In the genomic region with DNA sequence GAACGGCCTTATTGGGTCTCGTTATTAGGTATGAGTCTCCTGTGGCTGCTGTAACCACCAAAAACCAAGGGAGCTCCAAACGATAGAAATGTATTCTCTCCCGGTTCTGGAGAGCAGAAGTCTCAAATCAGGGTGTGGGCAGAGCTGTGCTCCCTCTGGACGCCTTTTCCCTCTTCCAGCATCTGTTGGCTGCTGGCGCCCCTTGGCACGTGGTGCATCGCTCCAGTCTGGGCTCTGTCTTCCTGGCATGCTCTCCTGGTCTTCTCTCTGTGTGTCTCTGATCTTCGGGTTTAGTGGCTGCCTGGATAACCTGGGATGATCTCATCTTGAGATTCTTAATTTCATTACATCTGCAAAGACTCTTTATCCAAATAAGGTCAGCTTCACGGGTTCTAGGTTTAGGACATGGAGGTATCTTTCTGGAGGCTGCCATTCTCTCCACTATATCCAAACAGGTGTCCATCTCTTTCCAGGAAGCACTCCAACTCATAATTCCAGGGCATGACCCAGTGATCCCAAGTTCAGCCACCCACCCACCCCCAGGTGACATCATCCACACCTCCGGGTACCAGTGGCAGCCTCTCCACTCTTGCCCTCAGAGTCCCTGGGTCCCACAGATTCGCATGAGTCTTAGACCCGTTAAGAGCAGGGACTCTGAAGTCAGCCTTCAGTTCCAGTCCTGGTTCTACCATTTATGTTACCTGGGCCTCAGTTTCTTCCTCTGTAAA, we compare ENCODE assay signal across 20 cellular contexts.
DNase-seq lines count a peak whose midpoint lies in the region; ATAC-seq, FAIRE-seq and TF ChIP-seq lines count a peak whose summit lies in the region.
"Had no signal": no experiment of that assay in that cellular context is flagged by ENCODE, and none has a peak within 500 bp of the region (broad histone marks: within the 10 kb centered on the region; RNA-seq: fewer than 3 reads in every experiment).

No MANE protein-coding gene starts in this region.

- no peak overlapping the region for H3K9ac ChIP-seq in mesenchymal stem cell (ENCODE audit: low read length)
- peak overlapping the region; percentile 21 to 52 for H3K9ac ChIP-seq in stomach smooth muscle (ENCODE audit: low read length in 2 of 2)
- no peak overlapping the region for H3K9ac ChIP-seq in HepG2 (ENCODE audit: insufficient read depth, low read depth, low read length)

- H2BK5ac ChIP-seq in mesenchymal stem cell (ENCODE audit: low read depth, low read length, poor library complexity, severe bottlenecking), result no peak overlapping the region

- peaks cover 5% of the 10 kb centered on the region; the same call in 1 of the 2 replicates for H3K4me1 ChIP-seq in HEK293 (ENCODE audit: control insufficient read depth, insufficient read depth, low read length)
- no peaks in the 10 kb centered on the region for H3K4me1 ChIP-seq in mesenchymal stem cell (ENCODE audit: control insufficient read depth, insufficient read depth, low read depth, low read length)
- H3K4me1 ChIP-seq in stomach smooth muscle (ENCODE audit: control insufficient read depth, insufficient read depth, low read length), result peaks cover 40% of the 10 kb centered on the region
- no peaks in the 10 kb centered on the region for H3K4me1 ChIP-seq in HepG2 (ENCODE audit: insufficient read depth, low read length)
- H3K4me1 ChIP-seq in heart right ventricle, result no peaks in the 10 kb centered on the region
- H3K4me1 ChIP-seq: Peyer's patch had no signal

- no peaks in the 10 kb centered on the region for H3K36me3 ChIP-seq in HEK293 (ENCODE audit: control insufficient read depth in 2 of 2, insufficient read depth in 1 of 2, low read length in 2 of 2)
- H3K36me3 ChIP-seq in mesenchymal stem cell (ENCODE audit: control insufficient read depth in 1 of 2, insufficient read depth in 2 of 2, low read depth in 1 of 2, low read length in 2 of 2), result no peaks in the 10 kb centered on the region
- H3K36me3 ChIP-seq in stomach smooth muscle (ENCODE audit: control insufficient read depth in 2 of 2, insufficient read depth in 2 of 2, low read length in 2 of 2), result no peaks in the 10 kb centered on the region
- H3K36me3 ChIP-seq in HepG2 (replicated peaks in 1 of 2; ENCODE audit: control insufficient read depth in 1 of 2, insufficient read depth in 2 of 2, low read length in 2 of 2), result no peaks in the 10 kb centered on the region
- no peaks in the 10 kb centered on the region for H3K36me3 ChIP-seq in heart right ventricle
- H3K36me3 ChIP-seq: Peyer's patch had no signal

- H3K4me2 ChIP-seq in mesenchymal stem cell (ENCODE audit: low read length, poor library complexity, severe bottlenecking) (no peak overlapping the region), HepG2 (ENCODE audit: low read depth, low read length) (no peak overlapping the region)

- no peaks in the 10 kb centered on the region for H3K4me1 Mint-ChIP-seq in endothelial cell (ENCODE audit: unreplicated experiment)
- H3K4me1 Mint-ChIP-seq: IgD-negative memory B cell had no signal

- peak overlapping the region; percentile 45 for H4K8ac ChIP-seq in mesenchymal stem cell (ENCODE audit: low read length)

- peak overlapping the region; percentile 100 for H2BK15ac ChIP-seq in mesenchymal stem cell (ENCODE audit: low read depth, poor library complexity, severe bottlenecking)

- no peak for TF ChIP-seq POLR2A in HepG2 (IDR thresholded peaks at IDR 0.05; ENCODE audit: insufficient read depth in 1 of 2, low read depth in 2 of 2, low read length in 2 of 2)

- H3K9me3 ChIP-seq in HEK293 (ENCODE audit: control insufficient read depth, insufficient read depth, low read depth, low read length), result no peaks in the 10 kb centered on the region
- H3K9me3 ChIP-seq in mesenchymal stem cell (ENCODE audit: control insufficient read depth, low read length), result no peaks in the 10 kb centered on the region
- no peaks in the 10 kb centered on the region for H3K9me3 ChIP-seq in stomach smooth muscle (ENCODE audit: control insufficient read depth in 2 of 2, low read length in 2 of 2)
- H3K9me3 ChIP-seq in HepG2 (ENCODE audit: low read length), result no peaks in the 10 kb centered on the region
- H3K9me3 ChIP-seq in heart right ventricle, result no peaks in the 10 kb centered on the region
- H3K9me3 ChIP-seq: Peyer's patch had no signal

- H3K27ac ChIP-seq in HEK293 (ENCODE audit: extremely low read depth, low read depth, low read length), result no peak overlapping the region
- H3K27ac ChIP-seq in mesenchymal stem cell (ENCODE audit: low read length, poor library complexity, severe bottlenecking), result no peak overlapping the region
- H3K27ac ChIP-seq in stomach smooth muscle (ENCODE audit: low read length), result peak overlapping the region; percentile 92
- H3K27ac ChIP-seq in HepG2 (ENCODE audit: extremely low read length, insufficient read depth, low read length), result no peak overlapping the region
- no peak overlapping the region for H3K27ac ChIP-seq in heart right ventricle
- H3K27ac ChIP-seq: C4-2B, HL-60 had no signal

- TF ChIP-seq CTCF in HEK293 (tag by site-specific recombination; IDR thresholded peaks at IDR 0.05), result no peak
- TF ChIP-seq CTCF in endothelial cell (IDR thresholded peaks at IDR 0.05; ENCODE audit: unreplicated experiment), result no peak
- TF ChIP-seq CTCF in HepG2 (CRISPR knock-in tag; IDR thresholded peaks at IDR 0.05), result no peak
- no peak for TF ChIP-seq CTCF in heart right ventricle (IDR thresholded peaks at IDR 0.05)

- peak overlapping the region in 1 of 2 experiments; percentile 95 for H3K23ac ChIP-seq in mesenchymal stem cell (ENCODE audit: low read length in 2 of 2)

- H3K4me3 Mint-ChIP-seq in endothelial cell (ENCODE audit: unreplicated experiment), result peak overlapping the region; percentile 14
- H3K4me3 Mint-ChIP-seq: IgD-negative memory B cell had no signal

- ATAC-seq in HG02678 (IDR thresholded peaks at IDR 0.05; ENCODE audit: unreplicated experiment) (no peak), HepG2 (no peak), heart right ventricle (no peak)

- peaks cover 2% of the 10 kb centered on the region for H3K27me3 Mint-ChIP-seq in endothelial cell (ENCODE audit: unreplicated experiment)

- H2AFZ ChIP-seq in mesenchymal stem cell (ENCODE audit: low read depth, low read length), result no peak overlapping the region
- no peak overlapping the region for H2AFZ ChIP-seq in HepG2 (ENCODE audit: low read length)

- no peaks in the 10 kb centered on the region for H4K20me1 ChIP-seq in HepG2 (ENCODE audit: insufficient read depth, low read length)

- no peaks in the 10 kb centered on the region for H3K79me1 ChIP-seq in mesenchymal stem cell (replicated peaks; ENCODE audit: low read length, poor library complexity, severe bottlenecking)

- no peaks in the 10 kb centered on the region for H3K79me2 ChIP-seq in HepG2 (ENCODE audit: insufficient read depth, low read length)

- H3K36me3 Mint-ChIP-seq in endothelial cell (ENCODE audit: low read depth, unreplicated experiment), result no peaks in the 10 kb centered on the region
- H3K36me3 Mint-ChIP-seq: IgD-negative memory B cell had no signal

- H3K27me3 ChIP-seq in mesenchymal stem cell (ENCODE audit: control insufficient read depth in 1 of 2, insufficient read depth in 1 of 2, low read length in 2 of 2) (peaks cover 0 to 47% of the 10 kb centered on the region in 2 experiments), stomach smooth muscle (ENCODE audit: control insufficient read depth in 1 of 2, insufficient read depth in 2 of 2, low read length in 2 of 2) (no peaks in the 10 kb centered on the region), HepG2 (ENCODE audit: control insufficient read depth in 1 of 2, insufficient read depth in 2 of 2, low read length in 2 of 2) (peaks cover 6 to 66% of the 10 kb centered on the region in 2 experiments; a peak in 4 of 5 replicates), heart right ventricle (peaks cover 0 to 73% (median 60%) of the 10 kb centered on the region in 7 donors)
- H3K27me3 ChIP-seq: Peyer's patch had no signal

- H4K91ac ChIP-seq in mesenchymal stem cell (ENCODE audit: low read length), result peak overlapping the region; percentile 91

- peak overlapping the region; percentile 57 to 75 for H3K4ac ChIP-seq in mesenchymal stem cell (ENCODE audit: low read depth in 1 of 2, low read length in 2 of 2)

- no peaks in the 10 kb centered on the region for H3K9me3 Mint-ChIP-seq in endothelial cell (ENCODE audit: unreplicated experiment)
- H3K9me3 Mint-ChIP-seq: IgD-negative memory B cell had no signal

- CTCF ChIA-PET in HEK293 (lab: Yijun Ruan, JAX), result interaction anchor here (1.2 to 2.1 kb wide), 2 partner anchors 112 to 153 kb away, joined by 3 to 8 read pairs; no protein-coding TSS in a partner anchor
- CTCF ChIA-PET in HepG2 (lab: Yijun Ruan, JAX; ENCODE audit: low intra/inter-chr PET ratio, low total read pairs), result no interaction called here

- H3K14ac ChIP-seq in mesenchymal stem cell (ENCODE audit: low read length in 2 of 2), result peak overlapping the region in 1 of 2 experiments; percentile 91

- TF ChIP-seq RAD21 in HepG2 (CRISPR knock-in tag; IDR thresholded peaks at IDR 0.05), result no peak

- WGBS in mesenchymal stem cell, result 91% methylated on average over 13 of the region's 13 CpGs
- WGBS in HepG2 (ENCODE audit: low lambda C conversion rate), result 3% methylated on average over 13 of the region's 13 CpGs
- 84 to 86% methylated on average over 13 of the region's 13 CpGs for WGBS in heart right ventricle, 2 donors

- TF ChIP-seq EP300 in HepG2 (IDR thresholded peaks at IDR 0.05; ENCODE audit: low read depth in 2 of 2, low read length in 2 of 2) (no peak), HepG2 (CRISPR knock-in tag; IDR thresholded peaks at IDR 0.05; ENCODE audit: borderline replicate concordance) (no peak)

- no peak overlapping the region for H2AK5ac ChIP-seq in mesenchymal stem cell (ENCODE audit: low read length, severe bottlenecking)

- POLR2A ChIA-PET in HEK293 (lab: Yijun Ruan, JAX), result no interaction called here
- POLR2A ChIA-PET in HepG2 (lab: Yijun Ruan, JAX), result no interaction called here

- FAIRE-seq in HepG2 (lab: Jason Lieb, UNC), result no peak
- FAIRE-seq: D721Med, H1 had no signal

- BruUV-seq in HepG2 (replicated peaks; lab: Mats Ljungman, UMichigan), result no TSS peak

- H3K18ac ChIP-seq in mesenchymal stem cell (ENCODE audit: low read depth in 1 of 2, low read length in 2 of 2), result peak overlapping the region; percentile 37 to 77

- H3K4me3 ChIP-seq in HEK293 (ENCODE audit: low read depth, low read length) (no peak overlapping the region), mesenchymal stem cell (ENCODE audit: insufficient read depth in 1 of 2, low read depth in 1 of 2, low read length in 2 of 2) (no peak overlapping the region), stomach smooth muscle (ENCODE audit: low read length in 2 of 2) (peak overlapping the region; percentile 25 to 47), HepG2 (replicated peaks in 1 of 3; ENCODE audit: insufficient read depth in 1 of 3, low read depth in 2 of 3, low read length in 3 of 3) (no peak overlapping the region), heart right ventricle (no peak overlapping the region)
- H3K4me3 ChIP-seq: Peyer's patch had no signal

- peak overlapping the region; percentile 94 to 98 for H2BK12ac ChIP-seq in mesenchymal stem cell (ENCODE audit: low read length in 2 of 2)

- in situ Hi-C loops in HepG2 (cut with HindIII; ENCODE audit: extremely low pct_ligation_motif_present, low pct_unique_long_range_greater_than_20kb), result no loop called here

- intact Hi-C loops in HepG2 (cut with micrococcal nuclease; ENCODE audit: unreplicated experiment) (no loop called here), heart right ventricle (cut with DNase I) (no loop called here)

- no peak overlapping the region for H2BK120ac ChIP-seq in mesenchymal stem cell (ENCODE audit: low read depth, low read length)

- H3K27ac Mint-ChIP-seq in endothelial cell (ENCODE audit: unreplicated experiment), result no peak overlapping the region
- H3K27ac Mint-ChIP-seq: IgD-negative memory B cell had no signal

- DNase-seq in endothelial cell (ENCODE audit: low spot score) (no peak), mesenchymal stem cell (no peak), HepG2 (ENCODE audit: low spot score) (no peak), heart right ventricle (no peak)
- no peak for DNase-seq in activated CD4-positive, alpha-beta T cell treated with anti-CD3 and anti-CD28 coated beads for 1 hour
- DNase-seq: Karpas-422, NCI-H1048, NCI-H1436, NCI-H1930, NCI-H2171, NCI-H446 treated with DMSO at 0.1 percent for 48 hours, Peyer's patch had no signal

Comparison
In these comparisons a context has a peak if more than half of its experiments do, and no peak if none do; other contexts are left out.
1. H3K4me3 ChIP-seq: peak in stomach smooth muscle (2 of 2); none in HEK293 (single experiment), mesenchymal stem cell (0 of 2), HepG2 (0 of 3) and heart right ventricle (0 of 10).
2. H3K9ac ChIP-seq: peak in stomach smooth muscle (2 of 2); none in mesenchymal stem cell (single experiment) and HepG2 (single experiment).